ENCODE assay signal across 1 cellular context in the genomic region with DNA sequence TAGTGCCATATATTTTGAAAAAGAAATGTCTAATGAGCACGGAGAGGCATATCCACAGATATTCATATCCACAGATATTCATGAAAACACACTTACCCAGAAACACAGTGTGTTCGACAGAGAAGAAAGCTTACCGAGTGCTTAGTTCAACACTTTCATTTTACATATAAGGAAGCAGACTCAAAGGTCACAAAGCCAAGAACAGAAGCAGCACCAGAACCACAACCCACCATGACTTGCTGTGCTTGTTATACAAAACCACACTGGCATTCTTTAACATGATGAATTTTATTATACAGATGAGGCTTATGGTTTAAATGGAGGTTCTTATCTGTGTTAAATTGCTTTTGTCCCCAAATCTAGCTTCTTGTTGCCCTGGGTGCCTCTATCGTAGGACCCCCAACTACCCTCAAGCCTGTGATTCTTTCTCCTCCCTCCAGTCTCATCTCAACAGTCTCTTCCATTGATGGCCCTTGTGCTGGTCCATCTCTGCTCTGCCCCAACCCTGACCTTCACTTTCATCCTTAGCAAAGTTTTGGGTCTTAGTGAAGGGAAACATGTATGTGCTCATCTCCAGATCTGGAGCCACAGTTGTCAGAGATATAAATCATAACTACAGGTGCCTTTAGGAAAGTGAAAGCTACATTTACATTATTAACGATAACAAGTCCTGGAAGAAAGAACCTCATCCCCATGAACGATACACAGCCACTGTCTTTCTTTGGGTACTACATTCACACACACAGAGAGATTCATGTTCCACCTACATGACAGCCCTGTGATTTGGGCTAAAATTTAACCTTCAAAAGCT.
TF ChIP-seq lines count a peak whose summit lies in the region.

No MANE protein-coding gene starts in this region.

TF ChIP-seq in SK-N-SH, 30 proteins besides CTCF, POLR2A, EP300 and RAD21 (continued from another document):
- TF ChIP-seq, protein P1, sequence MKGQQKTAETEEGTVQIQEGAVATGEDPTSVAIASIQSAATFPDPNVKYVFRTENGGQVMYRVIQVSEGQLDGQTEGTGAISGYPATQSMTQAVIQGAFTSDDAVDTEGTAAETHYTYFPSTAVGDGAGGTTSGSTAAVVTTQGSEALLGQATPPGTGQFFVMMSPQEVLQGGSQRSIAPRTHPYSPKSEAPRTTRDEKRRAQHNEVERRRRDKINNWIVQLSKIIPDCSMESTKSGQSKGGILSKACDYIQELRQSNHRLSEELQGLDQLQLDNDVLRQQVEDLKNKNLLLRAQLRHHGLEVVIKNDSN (IDR thresholded peaks at IDR 0.05; ENCODE audit: borderline replicate concordance, low read depth): no peak
- no peak for TF ChIP-seq ELF1 (IDR thresholded peaks at IDR 0.05)
